Comparison of ENCODE assay signal across 18 cellular contexts in genomic region chr2:41878056-41878455, GRCh38.
DNase-seq lines count a peak whose midpoint lies in the region; TF ChIP-seq lines count a peak whose summit lies in the region.
"Had no signal": no experiment of that assay in that cellular context is flagged by ENCODE, and none has a peak within 500 bp of the region (broad histone marks: within the 10 kb centered on the region; RNA-seq: fewer than 3 reads in every experiment).

No MANE protein-coding gene starts in this region.

- H3K36me3 ChIP-seq in adipocyte (ENCODE audit: control insufficient read depth, insufficient read depth, low read length, severe bottlenecking): no peaks in the 10 kb centered on the region

- H3K27ac ChIP-seq in temporal lobe (ENCODE audit: low read depth, low read length): peak overlapping the region; percentile 40
- H3K27ac ChIP-seq: PC-9, SK-N-MC had no signal

- peaks cover 45% of the 10 kb centered on the region for H3K4me1 ChIP-seq in adipocyte (ENCODE audit: control insufficient read depth, insufficient read depth, low read length)

- H3K4me3 Mint-ChIP-seq in nephron: no peak overlapping the region
- H3K4me3 Mint-ChIP-seq: CD4-positive, alpha-beta memory T cell had no signal

- peaks cover 4% of the 10 kb centered on the region for H3K27me3 Mint-ChIP-seq in nephron (ENCODE audit: low read depth)

- H3K27ac Mint-ChIP-seq in nephron: peak overlapping the region; percentile 97 to 98 (median 98)
- H3K27ac Mint-ChIP-seq: CD4-positive, alpha-beta memory T cell had no signal

- no peaks in the 10 kb centered on the region for H3K36me3 Mint-ChIP-seq in nephron (ENCODE audit: low read depth)
- H3K36me3 Mint-ChIP-seq: CD4-positive, alpha-beta memory T cell had no signal

- H3K9ac ChIP-seq in adipocyte (ENCODE audit: low read length): peak overlapping the region; percentile 43

- H3K4me3 ChIP-seq in adipocyte (ENCODE audit: low read length): no peak overlapping the region
- H3K4me3 ChIP-seq: PC-9, SK-N-MC had no signal

- H3K27me3 ChIP-seq in adipocyte (replicated peaks; ENCODE audit: control insufficient read depth, insufficient read depth, low read length): no peaks in the 10 kb centered on the region

- no peak for TF ChIP-seq CTCF in nephron (IDR thresholded peaks at IDR 0.05; ENCODE audit: unreplicated experiment in 3 of 3)

- DNase-seq in NCI-H1694 (lab: John Stamatoyannopoulos, UW) (peak; percentile 18), adipocyte (ENCODE audit: low read depth) (no peak), NCI-H510A treated with DMSO at 0.1 percent for 48 hours (lab: John Stamatoyannopoulos, UW) (no peak), 8988T (no peak), iPS-NIHi11 (ENCODE audit: low spot score) (no peak)
- DNase-seq: Caco-2; CD4-positive, alpha-beta memory T cell; DMS153; Karpas-422; MV-4-11; NCI-H1105 treated with DMSO at 0.1 percent for 48 hours; NCI-H446; PC-9; RPMI8226; SHP77 had no signal

- H3K9me3 Mint-ChIP-seq in nephron: no peaks in the 10 kb centered on the region
- H3K9me3 Mint-ChIP-seq: CD4-positive, alpha-beta memory T cell had no signal

- peaks cover 75% of the 10 kb centered on the region for H3K4me1 Mint-ChIP-seq in nephron

- no peaks in the 10 kb centered on the region for H3K9me3 ChIP-seq in adipocyte (ENCODE audit: control insufficient read depth, low read length)
- H3K9me3 ChIP-seq: Caco-2 had no signal
